In the genomic region with DNA sequence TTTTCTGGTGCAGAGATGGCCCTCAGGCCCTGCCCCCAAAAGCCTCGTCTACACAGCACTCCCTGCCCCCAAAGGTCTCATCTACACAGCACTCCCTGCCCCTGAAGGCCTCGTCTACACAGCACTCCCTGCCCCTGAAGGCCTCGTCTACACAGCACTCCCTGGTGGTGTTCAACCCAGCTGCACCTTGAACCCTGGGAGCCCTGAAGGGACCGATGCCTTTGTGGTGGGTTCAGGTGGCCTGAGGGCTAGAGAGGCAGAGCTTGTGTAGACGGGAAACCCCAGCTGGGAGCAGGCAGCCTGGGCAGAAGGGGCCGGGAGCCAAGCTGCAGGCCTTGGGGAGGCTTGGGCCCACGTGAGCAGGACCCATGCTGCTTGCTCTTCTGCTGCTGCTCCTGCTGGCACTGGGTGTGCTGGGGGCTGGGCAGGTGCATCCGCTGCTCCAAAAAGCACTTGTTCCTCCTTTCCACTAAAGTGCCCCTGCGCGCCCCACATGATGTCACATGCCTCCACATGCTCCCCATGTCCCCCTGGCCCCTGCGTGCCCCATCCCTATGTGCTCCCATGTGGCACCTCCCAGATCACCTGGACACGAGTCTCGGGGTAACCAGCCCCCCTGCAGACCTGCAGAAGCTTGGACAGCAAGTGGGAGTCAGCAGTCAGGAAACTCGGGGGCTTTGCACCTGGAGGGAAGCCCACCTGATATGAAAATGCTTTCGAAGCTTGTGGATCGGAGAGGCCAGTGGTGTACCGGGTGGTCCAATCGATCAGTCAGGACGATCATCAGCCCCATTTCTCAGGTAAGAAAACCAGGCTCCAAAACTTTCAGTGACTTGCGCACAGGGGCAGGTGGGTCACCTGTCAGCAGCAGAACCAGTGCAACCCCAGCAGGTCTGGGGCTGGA, we compare ENCODE assay signal across 19 cellular contexts.
A peak's percentile ranks its signal among the peaks of the same experiment; 100 is the strongest.
DNase-seq lines count a peak whose midpoint lies in the region; ATAC-seq and TF ChIP-seq lines count a peak whose summit lies in the region.
"Had no signal": no experiment of that assay in that cellular context is flagged by ENCODE, and none has a peak within 500 bp of the region (broad histone marks: within the 10 kb centered on the region; RNA-seq: fewer than 3 reads in every experiment).

No MANE protein-coding gene starts in this region.

- TF ChIP-seq EP300 in transverse colon (IDR thresholded peaks at IDR 0.05; ENCODE audit: low read depth): no peak

- H3K27me3 ChIP-seq in RWPE2 (ENCODE audit: insufficient read depth, poor library complexity, severe bottlenecking) (no peaks in the 10 kb centered on the region), lower lobe of right lung (ENCODE audit: low read depth) (peaks cover 9% of the 10 kb centered on the region), transverse colon (no peaks in the 10 kb centered on the region)
- H3K27me3 ChIP-seq: neutrophil, uterus had no signal

- DNase-seq in Right ventricle myocardium superior: peak; percentile 28
- no peak for DNase-seq in left cardiac atrium
- DNase-seq in RWPE2 (ENCODE audit: low spot score): peak; percentile 23
- DNase-seq in lower lobe of right lung: peak; percentile 38
- DNase-seq in transverse colon: peak; percentile 7
- no peak for DNase-seq in COLO829 (ENCODE audit: low spot score)
- DNase-seq: activated CD8-positive, alpha-beta memory T cell treated with anti-CD3 and anti-CD28 coated beads, Interleukin-2, amount 10 ng/mL, durations not matched to agents 7 days and 5 days; activated gamma-delta T cell treated with Interleukin-2 at 50 U/mL for 16 hours; EL; glutamatergic neuron; Karpas-422; NCI-H1092; NCI-H524 treated with DMSO at 0.1 percent for 48 hours; stimulated activated CD4-positive, alpha-beta T cell treated with anti-CD3 and anti-CD28 coated beads, Interleukin-4, amount 100 ng/mL, for 1 hour had no signal

- H3K36me3 ChIP-seq in RWPE2 (ENCODE audit: low read depth) (no peaks in the 10 kb centered on the region), lower lobe of right lung (no peaks in the 10 kb centered on the region), transverse colon (no peaks in the 10 kb centered on the region)
- H3K36me3 ChIP-seq: neutrophil, uterus had no signal

- H3K4me1 ChIP-seq in RWPE2 (ENCODE audit: insufficient read depth, poor library complexity, severe bottlenecking) (no peaks in the 10 kb centered on the region), lower lobe of right lung (peaks cover under 1% of the 10 kb centered on the region), transverse colon (peaks cover 6 to 20% (median 11%) of the 10 kb centered on the region in 4 donors)

- intact Hi-C loops in Right ventricle myocardium superior (cut with DNase I) (no loop called here), left cardiac atrium (cut with DNase I) (no loop called here), lower lobe of right lung (cut with DNase I) (no loop called here), transverse colon (cut with DNase I; ENCODE audit: low total_unique reads) (no loop called here)

- no peaks in the 10 kb centered on the region for H3K9me3 ChIP-seq in RWPE2 (ENCODE audit: severe bottlenecking)
- H3K9me3 ChIP-seq in lower lobe of right lung: no peaks in the 10 kb centered on the region
- H3K9me3 ChIP-seq in transverse colon: no peaks in the 10 kb centered on the region
- H3K9me3 ChIP-seq: neutrophil, uterus had no signal

- in situ Hi-C loops in transverse colon (cut with MboI; ENCODE audit: low pct_ligation_motif_present in 1 of 4, low pct_unique_long_range_greater_than_20kb in 1 of 4, low sequenced_read_pairs in 3 of 4): no loop called here

- H3K4me3 ChIP-seq in RWPE2 (ENCODE audit: severe bottlenecking) (no peak overlapping the region), lower lobe of right lung (no peak overlapping the region), transverse colon (no peak overlapping the region)
- H3K4me3 ChIP-seq: uterus had no signal

- H3K27ac ChIP-seq in RWPE2 (ENCODE audit: poor library complexity, severe bottlenecking) (no peak overlapping the region), lower lobe of right lung (no peak overlapping the region), transverse colon (no peak overlapping the region)
- H3K27ac ChIP-seq: neutrophil, uterus had no signal

- no peak for TF ChIP-seq POLR2A in transverse colon (IDR thresholded peaks at IDR 0.05)

- WGBS in transverse colon (ENCODE audit: low coverage in 1 of 2), 2 donors: 74 to 78% methylated on average over 4 to 19 of the region's 20 CpGs

- TF ChIP-seq CTCF in RWPE2 (IDR thresholded peaks at IDR 0.05; ENCODE audit: poor library complexity, severe bottlenecking): no peak
- TF ChIP-seq CTCF in lower lobe of right lung (IDR thresholded peaks at IDR 0.05): no peak
- no peak for TF ChIP-seq CTCF in transverse colon (IDR thresholded peaks at IDR 0.05)

- ATAC-seq in Right ventricle myocardium superior (ENCODE audit: poor library complexity): no peak
- no peak for ATAC-seq in left cardiac atrium
- no peak for ATAC-seq in RWPE2 (ENCODE audit: low read depth)
- no peak for ATAC-seq in lower lobe of right lung
- no peak for ATAC-seq in HG03196 (IDR thresholded peaks at IDR 0.05; ENCODE audit: unreplicated experiment)
- ATAC-seq in GM19035 (IDR thresholded peaks at IDR 0.05; ENCODE audit: unreplicated experiment): no peak
- ATAC-seq: activated CD4-positive, CD25-positive, alpha-beta regulatory T cell treated with anti-CD3 and anti-CD28 coated beads, Interleukin-2, amount 50 U/mL, for 24 hours; activated CD8-positive, alpha-beta memory T cell treated with anti-CD3 and anti-CD28 coated beads, Interleukin-2, amount 10 ng/mL, durations not matched to agents 7 days and 5 days had no signal

Comparison
In these comparisons a context has a peak if more than half of its experiments do, and no peak if none do; other contexts are left out.
1. DNase-seq: peak in Right ventricle myocardium superior (single experiment), RWPE2 (single experiment), lower lobe of right lung (single experiment) and transverse colon (single experiment); none in left cardiac atrium (single experiment) and COLO829 (single experiment).